Comparison of ENCODE assay signal across 13 cellular contexts in the genomic region with DNA sequence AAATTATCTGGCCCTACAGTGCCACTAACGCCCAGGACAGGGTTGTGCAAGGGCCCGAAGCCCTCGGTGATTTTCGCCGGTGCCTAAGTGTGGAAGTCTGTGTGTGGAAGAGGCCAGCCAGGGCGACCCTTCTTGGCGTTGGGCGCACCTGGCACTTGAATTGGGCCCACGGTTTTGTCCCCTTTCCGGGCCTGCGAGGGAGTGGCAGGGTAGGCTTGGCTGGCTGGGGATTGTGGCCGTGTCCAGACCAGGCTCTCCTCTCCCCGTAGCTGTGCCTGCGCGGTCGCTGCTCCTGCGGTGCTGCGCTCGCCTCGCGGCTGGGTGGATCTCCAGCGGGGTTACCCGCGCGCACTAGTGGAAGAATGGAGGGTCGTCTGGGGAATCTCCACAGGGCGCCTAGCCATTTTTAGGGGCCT. TPM values are rescaled to one million over a fixed set of nuclear protein-coding genes. Genes with fewer than 3 reads are reported as not detected.
A peak's percentile ranks its signal among the peaks of the same experiment; 100 is the strongest.
DNase-seq lines count a peak whose midpoint lies in the region; ATAC-seq and TF ChIP-seq lines count a peak whose summit lies in the region.
"Had no signal": no experiment of that assay in that cellular context is flagged by ENCODE, and none has a peak within 500 bp of the region (broad histone marks: within the 10 kb centered on the region; RNA-seq: fewer than 3 reads in every experiment).

No MANE protein-coding gene starts in this region.

- peaks cover 3% of the 10 kb centered on the region for H3K4me1 Mint-ChIP-seq in activated naive CD8-positive, alpha-beta T cell treated with anti-CD3 and anti-CD28 coated beads for 36 hours

- H3K4me1 ChIP-seq in esophagus muscularis mucosa (peaks cover 21 to 33% (median 29%) of the 10 kb centered on the region in 4 donors), mucosa of descending colon (ENCODE audit: low read depth) (peaks cover 18% of the 10 kb centered on the region), stomach (peaks cover 16 to 39% (median 25%) of the 10 kb centered on the region in 4 donors)
- H3K4me1 ChIP-seq: sigmoid colon had no signal

- H3K27me3 ChIP-seq in esophagus muscularis mucosa = peaks cover 0 to 96% (median 64%) of the 10 kb centered on the region in 4 donors
- peaks cover 34 to 95% (median 75%) of the 10 kb centered on the region in 3 donors for H3K27me3 ChIP-seq in stomach

- H3K4me3 ChIP-seq in esophagus muscularis mucosa (peak overlapping the region; percentile 26 to 46 (median 38)), mucosa of descending colon (no peak overlapping the region), stomach (peak overlapping the region; percentile 16 to 50 (median 33))

- WGBS in esophagus muscularis mucosa = 5% methylated on average over 9 of the region's 27 CpGs
- WGBS in stomach, 5 donors = 4 to 8% (median 6%) methylated on average over 9 to 27 of the region's 27 CpGs

- H3K27ac ChIP-seq in esophagus muscularis mucosa (replicated peaks in 1 of 4) = no peak overlapping the region
- no peak overlapping the region for H3K27ac ChIP-seq in stomach
- H3K27ac ChIP-seq: sigmoid colon had no signal

- DNase-seq in activated naive CD8-positive, alpha-beta T cell treated with anti-CD3 and anti-CD28 coated beads for 36 hours = no peak
- DNase-seq in esophagus muscularis mucosa (ENCODE audit: extremely low spot score) (no peak), mucosa of descending colon (peak in 1 of 3 donors; percentile 32), stomach (no peak), NOMO-1 (lab: John Stamatoyannopoulos, UW; ENCODE audit: unreplicated experiment in 2 of 2) (no peak), SIG-M5 (lab: John Stamatoyannopoulos, UW) (no peak), SW 1271 (lab: John Stamatoyannopoulos, UW) (no peak)
- DNase-seq: activated T-cell treated with anti-CD3 and anti-CD28 coated beads for 4 hours, NCI-H446 treated with DMSO at 0.1 percent for 48 hours, sigmoid colon had no signal

- H3K9me3 Mint-ChIP-seq in activated naive CD8-positive, alpha-beta T cell treated with anti-CD3 and anti-CD28 coated beads for 36 hours = no peaks in the 10 kb centered on the region

- H3K27me3 Mint-ChIP-seq in activated naive CD8-positive, alpha-beta T cell treated with anti-CD3 and anti-CD28 coated beads for 36 hours = peaks cover 92% of the 10 kb centered on the region

- H3K36me3 ChIP-seq in esophagus muscularis mucosa (no peaks in the 10 kb centered on the region), mucosa of descending colon (ENCODE audit: low read depth) (no peaks in the 10 kb centered on the region), stomach (no peaks in the 10 kb centered on the region)
- H3K36me3 ChIP-seq: sigmoid colon had no signal

- no peak overlapping the region for H3K27ac Mint-ChIP-seq in activated naive CD8-positive, alpha-beta T cell treated with anti-CD3 and anti-CD28 coated beads for 36 hours

- no peaks in the 10 kb centered on the region for H3K9me3 ChIP-seq in esophagus muscularis mucosa
- H3K9me3 ChIP-seq in mucosa of descending colon = no peaks in the 10 kb centered on the region
- H3K9me3 ChIP-seq in stomach = peaks cover 0 to 3% (median 0%) of the 10 kb centered on the region in 4 donors
- H3K9me3 ChIP-seq: sigmoid colon had no signal

- intact Hi-C loops in esophagus muscularis mucosa (cut with DNase I) (no loop called here), mucosa of descending colon (cut with DNase I, micrococcal nuclease) (no loop called here), stomach (cut with DNase I; ENCODE audit: low total_unique reads) (no loop called here)

- H3K36me3 Mint-ChIP-seq in activated naive CD8-positive, alpha-beta T cell treated with anti-CD3 and anti-CD28 coated beads for 36 hours = no peaks in the 10 kb centered on the region

- ATAC-seq in mucosa of descending colon = peak; percentile 66
- ATAC-seq in HG02588 (IDR thresholded peaks at IDR 0.05; ENCODE audit: unreplicated experiment) = no peak

- no peak for TF ChIP-seq EP300 in esophagus muscularis mucosa (IDR thresholded peaks at IDR 0.05)
- TF ChIP-seq EP300 in stomach (IDR thresholded peaks at IDR 0.05) = no peak

- TF ChIP-seq CTCF in esophagus muscularis mucosa (IDR thresholded peaks at IDR 0.05) (no peak), mucosa of descending colon (IDR thresholded peaks at IDR 0.05) (no peak), stomach (IDR thresholded peaks at IDR 0.05) (no peak)

- TF ChIP-seq POLR2A in esophagus muscularis mucosa (IDR thresholded peaks at IDR 0.05; ENCODE audit: low read depth) (no peak), stomach (IDR thresholded peaks at IDR 0.05) (no peak)

- peak overlapping the region; percentile 29 for H3K4me3 Mint-ChIP-seq in activated naive CD8-positive, alpha-beta T cell treated with anti-CD3 and anti-CD28 coated beads for 36 hours

RNA-seq across cellular contexts. Expression of a gene that starts 16.2 kb away (rescaled TPM):
- total RNA-seq in activated naive CD8-positive, alpha-beta T cell treated with anti-CD3 and anti-CD28 coated beads for 36 hours = not detected
- total RNA-seq in esophagus muscularis mucosa (under 1 TPM in 1 of 4 donors, not detected in 3; 0.11 TPM), mucosa of descending colon (under 1 TPM in 1 of 3 donors, not detected in 2; 0.12 TPM), stomach (not detected)
- not detected for polyA plus RNA-seq in stomach
- total RNA-seq: M059J, RPMI7951 had no signal

RNA-seq across cellular contexts. Expression of a gene that starts 24.9 kb away (rescaled TPM):
- total RNA-seq in activated naive CD8-positive, alpha-beta T cell treated with anti-CD3 and anti-CD28 coated beads for 36 hours = not detected
- total RNA-seq in esophagus muscularis mucosa = not detected
- total RNA-seq in mucosa of descending colon = 1 to 10 TPM in 2 of 3 donors, not detected in 1; 1.1 to 1.5 TPM
- not detected for total RNA-seq in stomach
- not detected for polyA plus RNA-seq in stomach

RNA-seq across cellular contexts. Expression of a gene that starts 32.0 kb away (rescaled TPM):
- total RNA-seq in activated naive CD8-positive, alpha-beta T cell treated with anti-CD3 and anti-CD28 coated beads for 36 hours = not detected
- total RNA-seq in esophagus muscularis mucosa = not detected
- total RNA-seq in mucosa of descending colon = not detected
- not detected for total RNA-seq in stomach
- not detected for polyA plus RNA-seq in stomach
- total RNA-seq: RPMI7951 had no signal

RNA-seq across cellular contexts. Expression of a gene that starts 39.5 kb away (rescaled TPM):
- not detected for total RNA-seq in activated naive CD8-positive, alpha-beta T cell treated with anti-CD3 and anti-CD28 coated beads for 36 hours
- total RNA-seq in esophagus muscularis mucosa (not detected), mucosa of descending colon (1 to 10 TPM; 1.2 to 2.1 (median 2.1) TPM), stomach (not detected)
- polyA plus RNA-seq in stomach = not detected
- total RNA-seq: RPMI7951 had no signal

RNA-seq across cellular contexts. Expression of a gene that starts 49.0 kb away (rescaled TPM):
- not detected for total RNA-seq in activated naive CD8-positive, alpha-beta T cell treated with anti-CD3 and anti-CD28 coated beads for 36 hours
- total RNA-seq in esophagus muscularis mucosa = under 1 TPM in 2 of 4 donors, not detected in 2; 0.42 to 0.50 TPM
- 1 to 10 TPM; 1.8 to 4.1 (median 3.0) TPM for total RNA-seq in mucosa of descending colon
- total RNA-seq in stomach = 1 to 10 TPM in 1 of 5 donors, not detected in 4; 2.6 TPM
- not detected for polyA plus RNA-seq in stomach
- total RNA-seq: RPMI7951 had no signal
